In genomic region chr4:142881331-142881730, GRCh38 we compare ENCODE assay signal across 25 cellular contexts. TPM values are rescaled to one million over a fixed set of nuclear protein-coding genes. Genes with fewer than 3 reads are reported as not detected.
DNase-seq lines count a peak whose midpoint lies in the region; ATAC-seq, FAIRE-seq and TF ChIP-seq lines count a peak whose summit lies in the region.
"Had no signal": no experiment of that assay in that cellular context is flagged by ENCODE, and none has a peak within 500 bp of the region (broad histone marks: within the 10 kb centered on the region; RNA-seq: fewer than 3 reads in every experiment).

No MANE protein-coding gene starts in this region.

- H3K4me3 ChIP-seq in bronchial epithelial cell (ENCODE audit: low read depth, low read length) (no peak overlapping the region), MG63 (no peak overlapping the region)
- H3K4me3 ChIP-seq: BLaER1, GM12878 had no signal

- H3K4me1 ChIP-seq in foreskin keratinocyte = peaks cover 4% of the 10 kb centered on the region
- H3K4me1 ChIP-seq: BE2C, BLaER1 had no signal

- DNase-seq in bronchial epithelial cell (ENCODE audit: low read depth) (peak; percentile 18), foreskin keratinocyte (peak in 1 of 2 donors; percentile 52), putamen (ENCODE audit: low spot score) (peak; percentile 3), NCI-H2171 (lab: John Stamatoyannopoulos, UW) (no peak), MG63 (no peak), NCI-H128 (lab: John Stamatoyannopoulos, UW; ENCODE audit: unreplicated experiment) (no peak)
- DNase-seq: 8988T; ACHN; BE2C; C1 segment of cervical spinal cord; CD4-positive, alpha-beta memory T cell; CD4-positive, CD25-positive, alpha-beta regulatory T cell; CD8-positive, alpha-beta memory T cell; COR-L47; DMS 273 treated with DMSO at 0.1 percent for 48 hours; DMS153; DMS53; DMS79; DND-41; EL; GDM1 had no signal

- peak; percentile 80 for ATAC-seq in foreskin keratinocyte
- ATAC-seq: GM12878 had no signal

- H3K9me3 ChIP-seq in MG63 = no peaks in the 10 kb centered on the region
- H3K9me3 ChIP-seq: BE2C, BLaER1 had no signal

- H3K36me3 ChIP-seq in bronchial epithelial cell (ENCODE audit: control insufficient read depth, insufficient read depth, low read length) (no peaks in the 10 kb centered on the region), MG63 (no peaks in the 10 kb centered on the region)
- H3K36me3 ChIP-seq: BE2C, BLaER1 had no signal

- H3K27ac ChIP-seq in foreskin keratinocyte = no peak overlapping the region
- H3K27ac ChIP-seq: BLaER1 had no signal

- no peak for FAIRE-seq in bronchial epithelial cell (lab: Jason Lieb, UNC)
- FAIRE-seq: GM12878, GM12892, GM18507 had no signal

- H3K27me3 ChIP-seq in bronchial epithelial cell (ENCODE audit: control insufficient read depth, insufficient read depth, low read length) = no peaks in the 10 kb centered on the region
- peaks cover 8% of the 10 kb centered on the region for H3K27me3 ChIP-seq in foreskin keratinocyte
- no peaks in the 10 kb centered on the region for H3K27me3 ChIP-seq in MG63
- H3K27me3 ChIP-seq: BE2C, BLaER1 had no signal

- TF ChIP-seq CTCF in bronchial epithelial cell (IDR thresholded peaks at IDR 0.05; ENCODE audit: insufficient read depth, low read length, severe bottlenecking) (no peak), foreskin keratinocyte (conservative IDR thresholded peaks at IDR 0.05) (no peak)

RNA-seq across cellular contexts. Expression of gene INPP4B, which starts 35.2 kb away (rescaled TPM):
- 63.2 and 74.8 TPM in 2 replicates for total RNA-seq in bronchial epithelial cell
- 46.9 and 61.6 TPM in 2 replicates for total RNA-seq in foreskin keratinocyte
- 10.8 and 11.0 TPM in 2 replicates for polyA plus RNA-seq in foreskin keratinocyte
- 4.0 and 8.8 TPM in 2 replicates for total RNA-seq in MG63 (2014; rRNA removed; shearing (Covaris generic); ENCODE audit: low replicate concordance)

Comparison
In these comparisons a context has a peak if more than half of its experiments do, and no peak if none do; other contexts are left out.
1. DNase-seq: peak in bronchial epithelial cell (single experiment) and putamen (single experiment); none in NCI-H2171 (single experiment), MG63 (single experiment) and NCI-H128 (single experiment).